In genomic region chr7:29194206-29194593, GRCh38 we compare ENCODE assay signal across 8 cellular contexts. TPM values are rescaled to one million over a fixed set of nuclear protein-coding genes. Genes with fewer than 3 reads are reported as not detected.
DNase-seq lines count a peak whose midpoint lies in the region; ATAC-seq and TF ChIP-seq lines count a peak whose summit lies in the region.

No MANE protein-coding gene starts in this region.

- POLR2A ChIA-PET in AG04450 (lab: Yijun Ruan, JAX): no interaction called here

- no peak for TF ChIP-seq CTCF in AG04450 (IDR thresholded peaks at IDR 0.05; ENCODE audit: low read depth, low read length)

- peak overlapping the region; percentile 41; the same call in 1 of the 2 replicates for H3K4me3 ChIP-seq in AG04450 (ENCODE audit: low read depth, low read length)

- no peak overlapping the region for H3K27ac ChIP-seq in AG04450 (ENCODE audit: low read depth, low read length)

- CTCF ChIA-PET in AG04450 (lab: Charles Lee): interaction anchor here (0.7 kb wide), 1 partner anchor 25 kb away, joined by 6 read pairs; no protein-coding TSS in a partner anchor

- DNase-seq in AG04450 (ENCODE audit: low read depth, low spot score) (no peak), iPS-NIHi11 (ENCODE audit: low spot score) (peak; percentile 48), mucosa of gallbladder (ENCODE audit: low spot score) (no peak), NOMO-1 treated with DMSO at 0.1 percent for 48 hours (lab: John Stamatoyannopoulos, UW; ENCODE audit: unreplicated experiment) (no peak)
- DNase-seq in activated naive CD8-positive, alpha-beta T cell treated with anti-CD3 and anti-CD28 coated beads, Interleukin-2, amount 50 U/mL, for 24 hours: no peak
- no peak for DNase-seq in stimulated activated effector memory CD8-positive, alpha-beta T cell treated with anti-CD3 and anti-CD28 coated beads, Interleukin-12 subunit alpha, Interleukin-12 subunit beta, amount 100 ng/mL, for 72 hours (ENCODE audit: low spot score in 2 of 2)

- peaks cover 33% of the 10 kb centered on the region for H3K27me3 ChIP-seq in AG04450 (ENCODE audit: control insufficient read depth, insufficient read depth, low read length)

- H3K27me3 Mint-ChIP-seq in activated naive CD8-positive, alpha-beta T cell treated with anti-CD3 and anti-CD28 coated beads, Interleukin-2, amount 50 U/mL, for 24 hours: peaks cover 61% of the 10 kb centered on the region

- H3K9me3 ChIP-seq in AG04450 (ENCODE audit: control insufficient read depth, insufficient read depth, low read length): no peaks in the 10 kb centered on the region; the same call in 1 of the 2 replicates

- H3K4me1 Mint-ChIP-seq in activated naive CD8-positive, alpha-beta T cell treated with anti-CD3 and anti-CD28 coated beads, Interleukin-2, amount 50 U/mL, for 24 hours: peaks cover 23% of the 10 kb centered on the region
- peaks cover 36% of the 10 kb centered on the region for H3K4me1 Mint-ChIP-seq in stimulated activated effector memory CD8-positive, alpha-beta T cell treated with anti-CD3 and anti-CD28 coated beads, Interleukin-12 subunit alpha, Interleukin-12 subunit beta, amount 100 ng/mL, for 72 hours

- ATAC-seq in HG02759 (IDR thresholded peaks at IDR 0.05; ENCODE audit: unreplicated experiment) (peak; percentile 5), HG02938 (IDR thresholded peaks at IDR 0.05; ENCODE audit: unreplicated experiment) (no peak)
- no peak for ATAC-seq in activated naive CD8-positive, alpha-beta T cell treated with anti-CD3 and anti-CD28 coated beads, Interleukin-2, amount 50 U/mL, for 24 hours
- ATAC-seq in stimulated activated effector memory CD8-positive, alpha-beta T cell treated with anti-CD3 and anti-CD28 coated beads, Interleukin-12 subunit alpha, Interleukin-12 subunit beta, amount 100 ng/mL, for 72 hours: peak; percentile 16

- H3K9me3 Mint-ChIP-seq in activated naive CD8-positive, alpha-beta T cell treated with anti-CD3 and anti-CD28 coated beads, Interleukin-2, amount 50 U/mL, for 24 hours: no peaks in the 10 kb centered on the region
- H3K9me3 Mint-ChIP-seq in stimulated activated effector memory CD8-positive, alpha-beta T cell treated with anti-CD3 and anti-CD28 coated beads, Interleukin-12 subunit alpha, Interleukin-12 subunit beta, amount 100 ng/mL, for 72 hours: no peaks in the 10 kb centered on the region

- no peaks in the 10 kb centered on the region for H3K36me3 Mint-ChIP-seq in activated naive CD8-positive, alpha-beta T cell treated with anti-CD3 and anti-CD28 coated beads, Interleukin-2, amount 50 U/mL, for 24 hours (ENCODE audit: low read depth)
- H3K36me3 Mint-ChIP-seq in stimulated activated effector memory CD8-positive, alpha-beta T cell treated with anti-CD3 and anti-CD28 coated beads, Interleukin-12 subunit alpha, Interleukin-12 subunit beta, amount 100 ng/mL, for 72 hours: no peaks in the 10 kb centered on the region

- peak overlapping the region; percentile 79 for H3K4me3 Mint-ChIP-seq in activated naive CD8-positive, alpha-beta T cell treated with anti-CD3 and anti-CD28 coated beads, Interleukin-2, amount 50 U/mL, for 24 hours
- peak overlapping the region; percentile 90 for H3K4me3 Mint-ChIP-seq in stimulated activated effector memory CD8-positive, alpha-beta T cell treated with anti-CD3 and anti-CD28 coated beads, Interleukin-12 subunit alpha, Interleukin-12 subunit beta, amount 100 ng/mL, for 72 hours

- no peak overlapping the region for H3K27ac Mint-ChIP-seq in activated naive CD8-positive, alpha-beta T cell treated with anti-CD3 and anti-CD28 coated beads, Interleukin-2, amount 50 U/mL, for 24 hours
- no peak overlapping the region for H3K27ac Mint-ChIP-seq in stimulated activated effector memory CD8-positive, alpha-beta T cell treated with anti-CD3 and anti-CD28 coated beads, Interleukin-12 subunit alpha, Interleukin-12 subunit beta, amount 100 ng/mL, for 72 hours

RNA-seq across cellular contexts. Expression of gene CHN2, which starts 0.4 kb away (rescaled TPM):
- polyA plus RNA-seq in AG04450 (2011; rRNA removed): not detected in 2 replicates
- not detected in 2 replicates for polyA minus RNA-seq in AG04450 (2011; rRNA and poly(A)+ RNA removed)
- total RNA-seq in mucosa of gallbladder: 24.7 TPM

RNA-seq across cellular contexts. Expression of gene CPVL, which starts 47.9 kb away (rescaled TPM):
- not detected in 2 replicates for polyA plus RNA-seq in AG04450 (2011; rRNA removed)
- not detected in 2 replicates for polyA minus RNA-seq in AG04450 (2011; rRNA and poly(A)+ RNA removed)
- 22.6 TPM for total RNA-seq in mucosa of gallbladder

Comparison
In these comparisons a context has a peak if more than half of its experiments do, and no peak if none do; other contexts are left out.
1. ATAC-seq: peak in HG02759 (single experiment) and stimulated activated effector memory CD8-positive, alpha-beta T cell treated with anti-CD3 and anti-CD28 coated beads, Interleukin-12 subunit alpha, Interleukin-12 subunit beta, amount 100 ng/mL, for 72 hours (single experiment); none in activated naive CD8-positive, alpha-beta T cell treated with anti-CD3 and anti-CD28 coated beads, Interleukin-2, amount 50 U/mL, for 24 hours (single experiment) and HG02938 (single experiment).